In the genomic region with DNA sequence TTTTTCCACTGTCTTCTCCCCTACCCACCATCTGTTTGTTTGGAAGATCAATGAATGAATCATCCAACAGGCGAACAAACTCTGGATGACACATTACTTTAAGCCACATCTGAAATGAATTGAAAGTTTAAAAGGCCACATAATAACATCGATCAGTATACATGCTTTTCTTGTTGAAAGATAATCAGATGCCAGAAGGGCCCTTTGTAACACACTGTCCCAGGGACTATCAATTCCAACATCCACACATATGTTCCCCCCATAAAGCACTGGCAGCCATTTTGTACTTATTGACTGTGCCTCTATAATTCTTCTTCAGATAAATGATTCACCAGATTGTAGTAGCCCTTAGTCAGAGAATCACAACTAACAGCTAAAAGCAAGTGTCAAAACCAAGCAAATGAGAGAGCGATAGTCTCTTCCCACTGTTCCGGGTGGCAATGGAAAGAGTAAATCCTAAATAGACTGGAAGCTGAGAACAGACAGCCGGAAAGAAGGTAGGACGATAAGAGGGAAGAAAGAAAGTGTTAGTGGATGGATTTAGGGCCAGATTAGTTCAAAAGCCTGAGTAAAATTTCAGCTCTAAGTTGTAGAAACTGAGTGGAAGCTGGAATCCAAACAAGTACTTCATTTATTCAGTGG, we compare ENCODE assay signal across 12 cellular contexts.
A peak's percentile ranks its signal among the peaks of the same experiment; 100 is the strongest.
DNase-seq lines count a peak whose midpoint lies in the region; ATAC-seq, FAIRE-seq and TF ChIP-seq lines count a peak whose summit lies in the region.
"Had no signal": no experiment of that assay in that cellular context is flagged by ENCODE, and none has a peak within 500 bp of the region (broad histone marks: within the 10 kb centered on the region; RNA-seq: fewer than 3 reads in every experiment).

No MANE protein-coding gene starts in this region.

- H3K27me3 Mint-ChIP-seq in stimulated activated memory B cell treated with anti-CD40 and anti-IgM and Interleukin-4, amounts not matched to agents 10 μg/mL and 1 μg/mL and 100 μg/mL, for 72 hours, result no peaks in the 10 kb centered on the region

- BruUV-seq in K562 (replicated peaks; lab: Mats Ljungman, UMichigan), result no TSS peak

- ATAC-seq in K562 (no peak), left lobe of liver (peak; percentile 66), pancreas (no peak), GM19395 (IDR thresholded peaks at IDR 0.05; ENCODE audit: unreplicated experiment) (no peak), HG02623 (IDR thresholded peaks at IDR 0.05; ENCODE audit: unreplicated experiment) (no peak)
- ATAC-seq in stimulated activated memory B cell treated with anti-CD40 and anti-IgM and Interleukin-4, amounts not matched to agents 10 μg/mL and 1 μg/mL and 100 μg/mL, for 72 hours, result no peak

- no peak for TF ChIP-seq RAD21 in K562 (CRISPR knock-in tag; conservative IDR thresholded peaks at IDR 0.05 in 1 of 2, IDR thresholded peaks at IDR 0.05 in 1 of 2)

- H3K36me3 ChIP-seq in K562 (ENCODE audit: control insufficient read depth, insufficient read depth, low read length) (no peaks in the 10 kb centered on the region), pancreas (no peaks in the 10 kb centered on the region)
- H3K36me3 ChIP-seq: MG63 had no signal

- H3K79me2 ChIP-seq in K562 (ENCODE audit: control insufficient read depth, insufficient read depth, low read length), result no peaks in the 10 kb centered on the region

- CTCF ChIA-PET in K562 (lab: Yijun Ruan, JAX; ENCODE audit: low intra/inter-chr PET ratio), result no interaction called here

- FAIRE-seq in K562 (lab: Jason Lieb, UNC) (peak; percentile 11), pancreas (lab: Jason Lieb, UNC) (no peak)

- no peaks in the 10 kb centered on the region for H3K36me3 Mint-ChIP-seq in stimulated activated memory B cell treated with anti-CD40 and anti-IgM and Interleukin-4, amounts not matched to agents 10 μg/mL and 1 μg/mL and 100 μg/mL, for 72 hours

- no peaks in the 10 kb centered on the region for H3K4me1 Mint-ChIP-seq in stimulated activated memory B cell treated with anti-CD40 and anti-IgM and Interleukin-4, amounts not matched to agents 10 μg/mL and 1 μg/mL and 100 μg/mL, for 72 hours

- 37% methylated on average over 6 of the region's 6 CpGs for WGBS in K562 (ENCODE audit: insufficient coverage, low coverage, missing lambda C conversion rate)
- 81 to 95% methylated on average over 6 of the region's 6 CpGs for WGBS in pancreas, 2 donors

- H3K27ac ChIP-seq in 22Rv1, result peak overlapping the region; percentile 15; the same call in 1 of the 2 replicates
- H3K27ac ChIP-seq in K562 (ENCODE audit: extremely low read depth, low read depth, low read length), result peak overlapping the region; percentile 86
- H3K27ac ChIP-seq in pancreas, result peak overlapping the region in 2 of 4 donors; percentile 72 to 85

- no peak overlapping the region for H3K4me3 Mint-ChIP-seq in stimulated activated memory B cell treated with anti-CD40 and anti-IgM and Interleukin-4, amounts not matched to agents 10 μg/mL and 1 μg/mL and 100 μg/mL, for 72 hours

- H3K27me3 ChIP-seq in K562 (ENCODE audit: control insufficient read depth in 2 of 2, insufficient read depth in 2 of 2, low read length in 2 of 2), result no peaks in the 10 kb centered on the region
- no peaks in the 10 kb centered on the region for H3K27me3 ChIP-seq in pancreas
- H3K27me3 ChIP-seq: MG63 had no signal

- H3K9me1 ChIP-seq in K562 (ENCODE audit: control insufficient read depth, insufficient read depth, low read length), result no peaks in the 10 kb centered on the region

- H3K4me2 ChIP-seq in K562 (ENCODE audit: insufficient read depth, low read length), result peak overlapping the region; percentile 59

- DNase-seq in HT-29 (ENCODE audit: low spot score), result peak; percentile 36
- DNase-seq in K562 (ENCODE audit: extremely low read depth in 1 of 4, low spot score in 3 of 4), result peak in 1 of 4 experiments; percentile 3
- DNase-seq in left lobe of liver (ENCODE audit: low spot score), result no peak
- DNase-seq in pancreas, result no peak
- DNase-seq: ACHN; activated CD8-positive, alpha-beta memory T cell treated with anti-CD3 and anti-CD28 coated beads, Interleukin-2, amount 50 U/mL, for 4 hours; amniotic stem cell; MG63 had no signal

- TF ChIP-seq CTCF in 22Rv1 (IDR thresholded peaks at IDR 0.05) (no peak), K562 (IDR thresholded peaks at IDR 0.05 in 2 of 3, conservative IDR thresholded peaks at IDR 0.05 in 1 of 3; ENCODE audit: insufficient read depth in 2 of 3, low read depth in 1 of 3, low read length in 3 of 3) (no peak), pancreas (IDR thresholded peaks at IDR 0.05) (no peak)

- no peak for TF ChIP-seq POLR2A in K562 (conservative IDR thresholded peaks at IDR 0.05)

- H3K9ac ChIP-seq in K562 (ENCODE audit: insufficient read depth in 1 of 2, low read depth in 2 of 2, low read length in 2 of 2), result peak overlapping the region in 1 of 2 experiments; percentile 58; a peak in 2 of 4 replicates

- H3K27ac Mint-ChIP-seq in stimulated activated memory B cell treated with anti-CD40 and anti-IgM and Interleukin-4, amounts not matched to agents 10 μg/mL and 1 μg/mL and 100 μg/mL, for 72 hours, result no peak overlapping the region

- H3K9me3 ChIP-seq in K562 (replicated peaks; ENCODE audit: control insufficient read depth, insufficient read depth, low read depth, low read length), result no peaks in the 10 kb centered on the region
- H3K9me3 ChIP-seq in pancreas, result no peaks in the 10 kb centered on the region
- H3K9me3 ChIP-seq: MG63 had no signal

- no peak overlapping the region; the same call in 1 of the 2 replicates for H3K4me3 ChIP-seq in K562
- peak overlapping the region in 1 of 4 donors; percentile 3 for H3K4me3 ChIP-seq in pancreas
- H3K4me3 ChIP-seq: MG63 had no signal

- intact Hi-C loops in K562 (cut with micrococcal nuclease) (no loop called here), pancreas (cut with DNase I) (no loop called here)

- POLR2A ChIA-PET in K562 (lab: Yijun Ruan, JAX), result interaction anchor here (0.6 kb wide), 1 partner anchor 1570 kb away, joined by 3 read pairs; no protein-coding TSS in a partner anchor

- H3K4me1 ChIP-seq in K562 (replicated peaks in 1 of 2; ENCODE audit: control insufficient read depth in 2 of 2, insufficient read depth in 2 of 2, low read length in 2 of 2) (peaks cover 0 to 24% of the 10 kb centered on the region in 2 experiments; a peak in 3 of 5 replicates), pancreas (peaks cover 10 to 35% (median 30%) of the 10 kb centered on the region in 3 donors)

- H4K20me1 ChIP-seq in K562 (replicated peaks; ENCODE audit: control insufficient read depth, insufficient read depth, low read length), result no peaks in the 10 kb centered on the region

- H2AFZ ChIP-seq in K562 (ENCODE audit: low read depth, low read length), result peak overlapping the region; percentile 83

- no peak for TF ChIP-seq EP300 in K562 (IDR thresholded peaks at IDR 0.05; ENCODE audit: low read length)

- H3K9me3 Mint-ChIP-seq in stimulated activated memory B cell treated with anti-CD40 and anti-IgM and Interleukin-4, amounts not matched to agents 10 μg/mL and 1 μg/mL and 100 μg/mL, for 72 hours, result peaks cover 10% of the 10 kb centered on the region

- in situ Hi-C loops in K562 (cut with MboI), result no loop called here

TF ChIP-seq in K562, 482 proteins besides CTCF, POLR2A, EP300 and RAD21 (continues in another document):
- TF ChIP-seq JUND (IDR thresholded peaks at IDR 0.05; ENCODE audit: borderline replicate concordance, low read depth, low read length), result peak; percentile 12; the same call in 1 of the 2 replicates
- no peak for TF ChIP-seq JUND (tag; IDR thresholded peaks at IDR 0.05; ENCODE audit: borderline replicate concordance, low read depth, low read length)
- no peak for TF ChIP-seq NR2C1 (IDR thresholded peaks at IDR 0.05)
- TF ChIP-seq NR2C1 (tag; IDR thresholded peaks at IDR 0.05), result peak; percentile 73
- TF ChIP-seq, protein P1, sequence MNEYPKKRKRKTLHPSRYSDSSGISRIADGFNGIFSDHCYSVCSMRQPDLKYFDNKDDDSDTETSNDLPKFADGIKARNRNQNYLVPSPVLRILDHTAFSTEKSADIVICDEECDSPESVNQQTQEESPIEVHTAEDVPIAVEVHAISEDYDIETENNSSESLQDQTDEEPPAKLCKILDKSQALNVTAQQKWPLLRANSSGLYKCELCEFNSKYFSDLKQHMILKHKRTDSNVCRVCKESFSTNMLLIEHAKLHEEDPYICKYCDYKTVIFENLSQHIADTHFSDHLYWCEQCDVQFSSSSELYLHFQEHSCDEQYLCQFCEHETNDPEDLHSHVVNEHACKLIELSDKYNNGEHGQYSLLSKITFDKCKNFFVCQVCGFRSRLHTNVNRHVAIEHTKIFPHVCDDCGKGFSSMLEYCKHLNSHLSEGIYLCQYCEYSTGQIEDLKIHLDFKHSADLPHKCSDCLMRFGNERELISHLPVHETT (CRISPR knock-in tag; conservative IDR thresholded peaks at IDR 0.05 in 1 of 2, IDR thresholded peaks at IDR 0.05 in 1 of 2), result peak in 1 of 2 experiments; percentile 79; a peak in 2 of 4 replicates
- TF ChIP-seq POLR2H (tag; IDR thresholded peaks at IDR 0.05; ENCODE audit: low read depth), result no peak
- peak; percentile 20; the same call in 1 of the 2 replicates for TF ChIP-seq ETV1 (tag; conservative IDR thresholded peaks at IDR 0.05; ENCODE audit: low read depth)
- TF ChIP-seq TEAD2 (tag; IDR thresholded peaks at IDR 0.05), result 0 out of 2 replicates have a peak, but pooled peaks have one; percentile 46
- no peak for TF ChIP-seq RHOXF2B (CRISPR knock-in tag; conservative IDR thresholded peaks at IDR 0.05)
- TF ChIP-seq NFXL1 (CRISPR knock-in tag; IDR thresholded peaks at IDR 0.05), result peak; percentile 80; the same call in 1 of the 2 replicates
- TF ChIP-seq ZKSCAN8 (CRISPR knock-in tag; IDR thresholded peaks at IDR 0.05), result peak; percentile 70; the same call in 1 of the 2 replicates
- no peak for TF ChIP-seq PYGO2 (tag; IDR thresholded peaks at IDR 0.05)
- TF ChIP-seq DMBX1 (CRISPR knock-in tag; IDR thresholded peaks at IDR 0.05; ENCODE audit: borderline replicate concordance), result peak; percentile 92
- TF ChIP-seq, protein P2, sequence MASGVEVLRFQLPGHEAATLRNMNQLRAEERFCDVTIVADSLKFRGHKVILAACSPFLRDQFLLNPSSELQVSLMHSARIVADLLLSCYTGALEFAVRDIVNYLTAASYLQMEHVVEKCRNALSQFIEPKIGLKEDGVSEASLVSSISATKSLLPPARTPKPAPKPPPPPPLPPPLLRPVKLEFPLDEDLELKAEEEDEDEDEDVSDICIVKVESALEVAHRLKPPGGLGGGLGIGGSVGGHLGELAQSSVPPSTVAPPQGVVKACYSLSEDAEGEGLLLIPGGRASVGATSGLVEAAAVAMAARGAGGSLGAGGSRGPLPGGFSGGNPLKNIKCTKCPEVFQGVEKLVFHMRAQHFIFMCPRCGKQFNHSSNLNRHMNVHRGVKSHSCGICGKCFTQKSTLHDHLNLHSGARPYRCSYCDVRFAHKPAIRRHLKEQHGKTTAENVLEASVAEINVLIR (CRISPR knock-in tag; IDR thresholded peaks at IDR 0.05), result no peak
